ENCODE assay signal across 8 cellular contexts in genomic region chr1:22710688-22711024, GRCh38. TPM values are rescaled to one million over a fixed set of nuclear protein-coding genes. Genes with fewer than 3 reads are reported as not detected.
DNase-seq lines count a peak whose midpoint lies in the region; ATAC-seq, FAIRE-seq and TF ChIP-seq lines count a peak whose summit lies in the region.

TSS of gene EPHB2 (plus strand) at chr1:22710839. CDS start at chr1:22710983, 144 bp downstream.

- no peaks in the 10 kb centered on the region for H3K27me3 Mint-ChIP-seq in MCF 10A (ENCODE audit: insufficient read depth, unreplicated experiment)

- peak within 1 kb of the TSS; percentile 69 for H3K4me3 Mint-ChIP-seq in MCF 10A (ENCODE audit: unreplicated experiment)

- no peak for FAIRE-seq in keratinocyte (lab: Jason Lieb, UNC)

- CTCF ChIA-PET in MCF 10A (lab: Yijun Ruan, JAX): no interaction called here

- no peaks in the 10 kb centered on the region for H3K36me3 ChIP-seq in GM06990 (ENCODE audit: control insufficient read depth, insufficient read depth, low read length)
- no peaks in the 10 kb centered on the region for H3K36me3 ChIP-seq in OCI-LY3 (replicated peaks; ENCODE audit: low read depth, low read length)
- H3K36me3 ChIP-seq in keratinocyte (ENCODE audit: control insufficient read depth in 2 of 2, extremely low read depth in 1 of 2, insufficient read depth in 2 of 2, low read length in 2 of 2): no peaks in the 10 kb centered on the region

- H3K27ac Mint-ChIP-seq in MCF 10A (ENCODE audit: low read depth, unreplicated experiment): no peak within 1 kb of the TSS

- intact Hi-C loops in MCF 10A (cut with micrococcal nuclease): no loop called here

- no peaks in the 10 kb centered on the region for H3K4me1 Mint-ChIP-seq in MCF 10A (ENCODE audit: insufficient read depth, unreplicated experiment)

- peaks cover 10% of the 10 kb centered on the region for H3K79me2 ChIP-seq in OCI-LY3 (ENCODE audit: low read length)
- H3K79me2 ChIP-seq in keratinocyte (ENCODE audit: control insufficient read depth, insufficient read depth, low read length): no peaks in the 10 kb centered on the region

- TF ChIP-seq CTCF in GM06990 (IDR thresholded peaks at IDR 0.05; ENCODE audit: insufficient read depth, low read length, poor library complexity, severe bottlenecking) (no peak), OCI-LY3 (IDR thresholded peaks at IDR 0.05; ENCODE audit: low read depth, low read length) (no peak), MCF 10A (IDR thresholded peaks at IDR 0.05; ENCODE audit: unreplicated experiment) (no peak), keratinocyte (optimal IDR thresholded peaks at IDR 0.05 in 1 of 3, IDR thresholded peaks at IDR 0.05 in 1 of 3, conservative IDR thresholded peaks at IDR 0.05 in 1 of 3; ENCODE audit: extremely low read depth in 1 of 3, insufficient read depth in 2 of 3, low read length in 3 of 3) (no peak)

- H3K9ac ChIP-seq in OCI-LY3 (ENCODE audit: low read length) (peak within 1 kb of the TSS; percentile 55), keratinocyte (ENCODE audit: control insufficient read depth, extremely low read depth, insufficient read depth, low read length) (peak within 1 kb of the TSS; percentile 15)

- H4K20me1 ChIP-seq in OCI-LY3 (ENCODE audit: insufficient read depth, low read length): peaks cover 26% of the 10 kb centered on the region
- peaks cover 5% of the 10 kb centered on the region for H4K20me1 ChIP-seq in keratinocyte (ENCODE audit: control insufficient read depth, extremely low read depth, insufficient read depth, low read length)

- H3K36me3 Mint-ChIP-seq in MCF 10A (ENCODE audit: insufficient read depth, unreplicated experiment): no peaks in the 10 kb centered on the region

- peak within 1 kb of the TSS; percentile 93 for H3K4me2 ChIP-seq in OCI-LY3 (ENCODE audit: low read length)
- peak within 1 kb of the TSS; percentile 25 for H3K4me2 ChIP-seq in keratinocyte (ENCODE audit: control insufficient read depth, extremely low read depth, insufficient read depth, low read depth, low read length)

- DNase-seq in 8988T: peak; percentile 89
- DNase-seq in GM06990 (ENCODE audit: extremely low read depth, insufficient read length): no peak
- DNase-seq in MCF 10A (ENCODE audit: unreplicated experiment): peak; percentile 33
- DNase-seq in keratinocyte (ENCODE audit: low read depth, low spot score): no peak
- DNase-seq in stimulated activated CD4-positive, alpha-beta T cell treated with anti-CD3 and anti-CD28 coated beads, Interleukin-15, amount 100 ng/mL, for 24 hours: peak; percentile 52
- DNase-seq in effector CD4-positive, alpha-beta T cell: no peak

- POLR2A ChIA-PET in MCF 10A (lab: Yijun Ruan, JAX): no interaction called here

- peaks cover 56% of the 10 kb centered on the region for H3K4me1 ChIP-seq in OCI-LY3 (ENCODE audit: low read length)
- peaks cover 8% of the 10 kb centered on the region for H3K4me1 ChIP-seq in keratinocyte (ENCODE audit: control insufficient read depth, extremely low read depth, insufficient read depth, low read length)

- H3K27me3 ChIP-seq in GM06990 (replicated peaks; ENCODE audit: control insufficient read depth, insufficient read depth, low read length): peaks cover 3% of the 10 kb centered on the region
- peaks cover 24% of the 10 kb centered on the region for H3K27me3 ChIP-seq in OCI-LY3 (ENCODE audit: low read depth, low read length)
- peaks cover 51% of the 10 kb centered on the region for H3K27me3 ChIP-seq in keratinocyte (ENCODE audit: control insufficient read depth, extremely low read depth, insufficient read depth, low read length)

- H3K4me3 ChIP-seq in GM06990 (replicated peaks; ENCODE audit: low read depth, low read length) (peak within 1 kb of the TSS; percentile 25), OCI-LY3 (ENCODE audit: low read length) (peak within 1 kb of the TSS; percentile 79), keratinocyte (ENCODE audit: control insufficient read depth in 2 of 3, extremely low read depth in 1 of 3, insufficient read depth in 2 of 3, low read depth in 1 of 3, low read length in 3 of 3) (no peak within 1 kb of the TSS)

- H3K27ac ChIP-seq in OCI-LY3 (ENCODE audit: low read length) (peak within 1 kb of the TSS; percentile 59), keratinocyte (ENCODE audit: control insufficient read depth, insufficient read depth, low read length) (no peak within 1 kb of the TSS)

- no peaks in the 10 kb centered on the region for H3K9me1 ChIP-seq in keratinocyte (ENCODE audit: control insufficient read depth, extremely low read depth, insufficient read depth, low read length)

- H3K9me3 ChIP-seq in OCI-LY3 (ENCODE audit: insufficient read depth, low read length): no peaks in the 10 kb centered on the region
- H3K9me3 ChIP-seq in keratinocyte (ENCODE audit: control insufficient read depth, low read depth, low read length): no peaks in the 10 kb centered on the region

- H2AFZ ChIP-seq in OCI-LY3 (ENCODE audit: low read depth, low read length) (no peak within 1 kb of the TSS), keratinocyte (ENCODE audit: control insufficient read depth, low read length) (no peak within 1 kb of the TSS)

- no peaks in the 10 kb centered on the region for H3K9me3 Mint-ChIP-seq in MCF 10A (ENCODE audit: unreplicated experiment)

- ATAC-seq in GM19324 (IDR thresholded peaks at IDR 0.05; ENCODE audit: low FRiP score, unreplicated experiment): no peak

- BruUV-seq in MCF 10A (replicated peaks; lab: Mats Ljungman, UMichigan): no TSS peak

- dilution Hi-C loops in keratinocyte (cut with MboI; ENCODE audit: extremely low pct_ligation_motif_present, low sequenced_read_pairs): no loop called here

RNA-seq across cellular contexts. Expression of gene EPHB2, which starts in this region (rescaled TPM):
- total RNA-seq in MCF 10A (2022): 0.22 and 0.79 TPM in 2 replicates
- polyA plus RNA-seq in keratinocyte: 0.09 to 0.82 TPM (median 0.10 TPM) in 3 replicates
- 0.97 TPM for polyA plus RNA-seq in keratinocyte (2011; ENCODE audit: low read depth)
- polyA plus RNA-seq in keratinocyte (2011; cell fraction: cytosol; rRNA removed): 0.13 and 0.22 TPM in 2 replicates
- polyA plus RNA-seq in keratinocyte (2011; cell fraction: nucleus; rRNA removed): 0.60 and 0.70 TPM in 2 replicates
- polyA plus RNA-seq in keratinocyte (2012; ENCODE audit: low replicate concordance): 0.15 and 1.1 TPM in 2 replicates
- polyA minus RNA-seq in keratinocyte: 0.35 to 3.5 TPM (median 0.99 TPM) in 3 replicates
- polyA minus RNA-seq in keratinocyte (2011; cell fraction: cytosol; rRNA and poly(A)+ RNA removed): not detected
- polyA minus RNA-seq in keratinocyte (2011; cell fraction: nucleus; rRNA and poly(A)+ RNA removed): 1.9 and 2.8 TPM in 2 replicates

Comparison
In these comparisons a context has a peak if more than half of its experiments do, and no peak if none do; other contexts are left out.
1. Peak in DNase-seq in MCF 10A; RNA of the gene not detected or under 1 TPM.
2. DNase-seq: peak in 8988T (single experiment) and stimulated activated CD4-positive, alpha-beta T cell treated with anti-CD3 and anti-CD28 coated beads, Interleukin-15, amount 100 ng/mL, for 24 hours (single experiment); none in GM06990 (single experiment), keratinocyte (single experiment) and effector CD4-positive, alpha-beta T cell (single experiment).
3. H3K4me3 ChIP-seq: peak in GM06990 (single experiment) and OCI-LY3 (single experiment); none in keratinocyte (0 of 3).